ENCODE assay signal across 8 cellular contexts in genomic region chr7:106056513-106057203, GRCh38. TPM values are rescaled to one million over a fixed set of nuclear protein-coding genes. Genes with fewer than 3 reads are reported as not detected.
DNase-seq lines count a peak whose midpoint lies in the region; ATAC-seq and TF ChIP-seq lines count a peak whose summit lies in the region.

No MANE protein-coding gene starts in this region.

- peak overlapping the region in 1 of 5 experiments; percentile 61 for H3K4me3 Mint-ChIP-seq in brain

- H3K27me3 Mint-ChIP-seq in brain = peaks cover 3% of the 10 kb centered on the region

- DNase-seq in NCI-H510A treated with DMSO at 0.1 percent for 48 hours (lab: John Stamatoyannopoulos, UW) = peak; percentile 49
- DNase-seq in NCI-H510A (lab: John Stamatoyannopoulos, UW) = no peak
- DNase-seq in NCI-H2029 treated with DMSO at 0.1 percent for 48 hours (lab: John Stamatoyannopoulos, UW) = peak; percentile 33
- DNase-seq in UCSD-AML1 (lab: John Stamatoyannopoulos, UW; ENCODE audit: unreplicated experiment) = peak; percentile 51
- peak; percentile 85 for DNase-seq in inferior parietal cortex (ENCODE audit: extremely low spot score)
- peak; percentile 33 to 35 for DNase-seq in stimulated activated CD4-positive, alpha-beta T cell treated with anti-CD3 and anti-CD28 coated beads, Interleukin-1b, Interleukin-23, amount 100 ng/mL, for 1 hour (ENCODE audit: low read depth in 2 of 2)

- peaks cover 0 to 16% (median 8%) of the 10 kb centered on the region in 5 experiments for H3K9me3 Mint-ChIP-seq in brain

- ATAC-seq in HG02885 (IDR thresholded peaks at IDR 0.05; ENCODE audit: poor library complexity, unreplicated experiment) = peak; percentile 57

- TF ChIP-seq CTCF in brain (conservative IDR thresholded peaks at IDR 0.05) = peak; percentile 80 to 81

- H3K4me1 Mint-ChIP-seq in brain = peaks cover 55% of the 10 kb centered on the region

- H3K36me3 Mint-ChIP-seq in brain = no peaks in the 10 kb centered on the region

- H3K27ac Mint-ChIP-seq in brain = peak overlapping the region; percentile 66 to 98 (median 73)

RNA-seq across cellular contexts. Expression of gene SYPL1, which starts 55.5 kb away (rescaled TPM):
- 51.0 TPM for polyA plus RNA-seq in brain (ENCODE audit: insufficient read depth, low read depth, low replicate concordance)
